1 cellular context compared by ENCODE assay signal in the genomic region with DNA sequence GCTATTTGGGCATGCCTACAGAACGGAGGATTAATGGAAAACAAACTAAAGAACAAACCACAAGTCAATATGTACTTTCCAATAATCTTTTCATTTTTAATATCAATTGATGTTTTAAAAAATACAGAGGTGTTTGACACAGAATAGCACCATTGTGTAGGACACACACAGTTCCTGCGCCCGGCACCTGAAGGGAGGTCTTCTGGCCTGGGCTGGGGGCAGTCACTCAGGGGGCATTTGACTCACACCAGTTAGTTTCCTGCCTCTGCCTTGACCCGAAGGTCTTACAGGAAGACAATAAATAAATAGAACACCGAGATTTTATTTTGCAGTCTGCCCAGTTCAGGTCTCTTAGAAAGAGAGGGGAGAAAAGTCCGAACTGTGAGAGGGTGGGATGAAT.
TF ChIP-seq lines count a peak whose summit lies in the region.

No MANE protein-coding gene starts in this region.

TF ChIP-seq in HepG2, 621 proteins besides CTCF, POLR2A, EP300 and RAD21:
- TF ChIP-seq, protein P1, sequence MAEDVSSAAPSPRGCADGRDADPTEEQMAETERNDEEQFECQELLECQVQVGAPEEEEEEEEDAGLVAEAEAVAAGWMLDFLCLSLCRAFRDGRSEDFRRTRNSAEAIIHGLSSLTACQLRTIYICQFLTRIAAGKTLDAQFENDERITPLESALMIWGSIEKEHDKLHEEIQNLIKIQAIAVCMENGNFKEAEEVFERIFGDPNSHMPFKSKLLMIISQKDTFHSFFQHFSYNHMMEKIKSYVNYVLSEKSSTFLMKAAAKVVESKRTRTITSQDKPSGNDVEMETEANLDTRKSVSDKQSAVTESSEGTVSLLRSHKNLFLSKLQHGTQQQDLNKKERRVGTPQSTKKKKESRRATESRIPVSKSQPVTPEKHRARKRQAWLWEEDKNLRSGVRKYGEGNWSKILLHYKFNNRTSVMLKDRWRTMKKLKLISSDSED (CRISPR knock-in tag; IDR thresholded peaks at IDR 0.05), result no peak
- TF ChIP-seq ZFY (CRISPR knock-in tag; IDR thresholded peaks at IDR 0.05), result no peak
- no peak for TF ChIP-seq DPF2 (CRISPR knock-in tag; IDR thresholded peaks at IDR 0.05; ENCODE audit: borderline replicate concordance, low read depth)
- TF ChIP-seq ZNF121 (CRISPR knock-in tag; IDR thresholded peaks at IDR 0.05), result no peak
- TF ChIP-seq, protein P2, sequence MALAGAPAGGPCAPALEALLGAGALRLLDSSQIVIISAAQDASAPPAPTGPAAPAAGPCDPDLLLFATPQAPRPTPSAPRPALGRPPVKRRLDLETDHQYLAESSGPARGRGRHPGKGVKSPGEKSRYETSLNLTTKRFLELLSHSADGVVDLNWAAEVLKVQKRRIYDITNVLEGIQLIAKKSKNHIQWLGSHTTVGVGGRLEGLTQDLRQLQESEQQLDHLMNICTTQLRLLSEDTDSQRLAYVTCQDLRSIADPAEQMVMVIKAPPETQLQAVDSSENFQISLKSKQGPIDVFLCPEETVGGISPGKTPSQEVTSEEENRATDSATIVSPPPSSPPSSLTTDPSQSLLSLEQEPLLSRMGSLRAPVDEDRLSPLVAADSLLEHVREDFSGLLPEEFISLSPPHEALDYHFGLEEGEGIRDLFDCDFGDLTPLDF (CRISPR knock-in tag; IDR thresholded peaks at IDR 0.05), result no peak
- no peak for TF ChIP-seq ZNF550 (CRISPR knock-in tag; IDR thresholded peaks at IDR 0.05; ENCODE audit: borderline replicate concordance)
- no peak for TF ChIP-seq HMG20B (CRISPR knock-in tag; conservative IDR thresholded peaks at IDR 0.05)
